28 cellular contexts compared by ENCODE assay signal in genomic region chrX:6732101-6732500, GRCh38.
DNase-seq lines count a peak whose midpoint lies in the region; ATAC-seq and TF ChIP-seq lines count a peak whose summit lies in the region.
"Had no signal": no experiment of that assay in that cellular context is flagged by ENCODE, and none has a peak within 500 bp of the region (broad histone marks: within the 10 kb centered on the region; RNA-seq: fewer than 3 reads in every experiment).

No MANE protein-coding gene starts in this region.

- no peaks in the 10 kb centered on the region for H3F3A ChIP-seq in Loucy (ENCODE audit: low read depth)

- no peak overlapping the region for H3K27ac ChIP-seq in right cardiac atrium (ENCODE audit: low read length)
- H3K27ac ChIP-seq: breast epithelium, epithelial cell of prostate, gastrocnemius medialis had no signal

- no peak for DNase-seq in right cardiac atrium
- no peak for DNase-seq in effector memory CD8-positive, alpha-beta T cell
- DNase-seq: activated CD8-positive, alpha-beta T cell treated with anti-CD3 and anti-CD28 coated beads, Interleukin-2, amount 10 ng/mL, durations not matched to agents 7 days and 5 days; AML-193; dermis blood vessel endothelial cell; gastrocnemius medialis; IMR-90; left cardiac atrium; NCI-H1092; NCI-H2107; NCI-H524; SHP77 treated with DMSO at 0.1 percent for 48 hours; stimulated activated CD4-positive, alpha-beta T cell treated with anti-CD3 and anti-CD28 coated beads, Interleukin-12 subunit alpha, Interleukin-12 subunit beta, amount 100 ng/mL, for 4 hours; stimulated activated naive CD4-positive, alpha-beta T cell; T-helper 17 cell; trophoblast cell had no signal

- H3K4me1 ChIP-seq in Loucy (ENCODE audit: insufficient read depth, low read length, poor library complexity, severe bottlenecking) (peaks cover 15% of the 10 kb centered on the region), right cardiac atrium (ENCODE audit: control insufficient read depth, insufficient read depth, low read length) (no peaks in the 10 kb centered on the region)
- H3K4me1 ChIP-seq: breast epithelium, gastrocnemius medialis had no signal

- H3K4me3 Mint-ChIP-seq in effector memory CD8-positive, alpha-beta T cell, result no peak overlapping the region
- H3K4me3 Mint-ChIP-seq: activated CD8-positive, alpha-beta T cell treated with anti-CD3 and anti-CD28 coated beads, Interleukin-2, amount 10 ng/mL, durations not matched to agents 7 days and 5 days; activated T-helper 1 cell treated with anti-CD3 and anti-CD28 coated beads, Interleukin-12 subunit alpha, Interleukin-12 subunit beta, Interleukin-2, Interleukin-4 antibody, amounts not matched to agents 30 ng/mL and 10 ng/mL and 1 ng/mL, durations not matched to agents 14 hours and 24 hours and 36 hours; mesothelial cell of epicardium; neural crest cell; T-helper 17 cell; WTC11 had no signal

- H4K20me1 ChIP-seq in Loucy (ENCODE audit: insufficient read depth, low read length, poor library complexity, severe bottlenecking), result no peaks in the 10 kb centered on the region

- 29% methylated on average over 1 of the region's 1 CpG for WGBS in right cardiac atrium

- no peak overlapping the region for H3K9ac ChIP-seq in Loucy (ENCODE audit: low read depth, low read length, poor library complexity, severe bottlenecking)

- peak overlapping the region; percentile 50 for H3K4me2 ChIP-seq in Loucy (ENCODE audit: low read depth, low read length, poor library complexity, severe bottlenecking)

- ATAC-seq in GM18861 (IDR thresholded peaks at IDR 0.05; ENCODE audit: unreplicated experiment) (peak; percentile 50), GM19452 (IDR thresholded peaks at IDR 0.05; ENCODE audit: unreplicated experiment) (peak; percentile 53), HG02885 (IDR thresholded peaks at IDR 0.05; ENCODE audit: poor library complexity, unreplicated experiment) (peak; percentile 69), right cardiac atrium (no peak), HG03159 (IDR thresholded peaks at IDR 0.05; ENCODE audit: unreplicated experiment) (no peak), HG02840 (IDR thresholded peaks at IDR 0.05; ENCODE audit: low FRiP score, unreplicated experiment) (no peak)
- no peak for ATAC-seq in effector memory CD8-positive, alpha-beta T cell (replicated peaks)
- ATAC-seq: activated CD8-positive, alpha-beta T cell treated with anti-CD3 and anti-CD28 coated beads, Interleukin-2, amount 10 ng/mL, durations not matched to agents 7 days and 5 days; gastrocnemius medialis; left cardiac atrium; T-helper 17 cell; WTC11 had no signal

- no peaks in the 10 kb centered on the region for H3K27me3 Mint-ChIP-seq in effector memory CD8-positive, alpha-beta T cell
- H3K27me3 Mint-ChIP-seq: T-helper 17 cell had no signal

- peaks cover 0 to 1% of the 10 kb centered on the region in 2 donors for H3K4me1 Mint-ChIP-seq in effector memory CD8-positive, alpha-beta T cell (ENCODE audit: low read depth in 2 of 2)
- H3K4me1 Mint-ChIP-seq: T-helper 17 cell had no signal

- H3K4me3 ChIP-seq in Loucy (ENCODE audit: low read length, poor library complexity, severe bottlenecking) (peak overlapping the region; percentile 38), right cardiac atrium (ENCODE audit: low read length) (no peak overlapping the region)
- H3K4me3 ChIP-seq: breast epithelium, gastrocnemius medialis had no signal

- H3K27me3 ChIP-seq in Loucy (ENCODE audit: insufficient read depth, low read length, poor library complexity, severe bottlenecking) (no peaks in the 10 kb centered on the region), right cardiac atrium (ENCODE audit: control insufficient read depth, insufficient read depth) (no peaks in the 10 kb centered on the region)
- H3K27me3 ChIP-seq: breast epithelium, gastrocnemius medialis had no signal

- intact Hi-C loops in right cardiac atrium (cut with DNase I), result no loop called here

- H3K36me3 Mint-ChIP-seq in effector memory CD8-positive, alpha-beta T cell (ENCODE audit: insufficient read depth), result no peaks in the 10 kb centered on the region
- H3K36me3 Mint-ChIP-seq: mesothelial cell of epicardium, WTC11 had no signal

- H3K79me2 ChIP-seq in Loucy (ENCODE audit: insufficient read depth, low read length), result no peaks in the 10 kb centered on the region

- no peaks in the 10 kb centered on the region for H3K36me3 ChIP-seq in Loucy (ENCODE audit: insufficient read depth, low read length)
- H3K36me3 ChIP-seq: breast epithelium, gastrocnemius medialis had no signal

- no peak overlapping the region for H2AFZ ChIP-seq in Loucy (ENCODE audit: low read length)

- no peak overlapping the region for H3K27ac Mint-ChIP-seq in effector memory CD8-positive, alpha-beta T cell
- H3K27ac Mint-ChIP-seq: activated CD8-positive, alpha-beta T cell treated with anti-CD3 and anti-CD28 coated beads, Interleukin-2, amount 10 ng/mL, durations not matched to agents 7 days and 5 days; activated T-helper 1 cell treated with anti-CD3 and anti-CD28 coated beads, Interleukin-12 subunit alpha, Interleukin-12 subunit beta, Interleukin-2, Interleukin-4 antibody, amounts not matched to agents 30 ng/mL and 10 ng/mL and 1 ng/mL, durations not matched to agents 14 hours and 24 hours and 36 hours; mesothelial cell of epicardium; T-helper 17 cell; WTC11 had no signal

- H3K9me3 Mint-ChIP-seq in effector memory CD8-positive, alpha-beta T cell, result peaks cover 0 to 6% of the 10 kb centered on the region in 2 donors
- H3K9me3 Mint-ChIP-seq: activated T-helper 1 cell treated with anti-CD3 and anti-CD28 coated beads, Interleukin-12 subunit alpha, Interleukin-12 subunit beta, Interleukin-2, Interleukin-4 antibody, amounts not matched to agents 30 ng/mL and 10 ng/mL and 1 ng/mL, durations not matched to agents 14 hours and 24 hours and 36 hours had no signal

- no peak for TF ChIP-seq CTCF in Loucy (conservative IDR thresholded peaks at IDR 0.05; ENCODE audit: low read length)

- H3K9me3 ChIP-seq in Loucy (ENCODE audit: insufficient read depth, low read depth, low read length), result no peaks in the 10 kb centered on the region
- H3K9me3 ChIP-seq in right cardiac atrium (ENCODE audit: control insufficient read depth, low read length), result no peaks in the 10 kb centered on the region
- H3K9me3 ChIP-seq: breast epithelium, gastrocnemius medialis had no signal

- no peaks in the 10 kb centered on the region for H3K9me2 ChIP-seq in Loucy (replicated peaks; ENCODE audit: low read depth, low read length)

Comparison
In these comparisons a context has a peak if more than half of its experiments do, and no peak if none do; other contexts are left out.
1. ATAC-seq: peak in GM18861 (single experiment), GM19452 (single experiment) and HG02885 (single experiment); none in right cardiac atrium (0 of 2), HG03159 (single experiment), HG02840 (single experiment) and effector memory CD8-positive, alpha-beta T cell (single experiment).